Comparison of ENCODE assay signal across 9 cellular contexts in the genomic region with DNA sequence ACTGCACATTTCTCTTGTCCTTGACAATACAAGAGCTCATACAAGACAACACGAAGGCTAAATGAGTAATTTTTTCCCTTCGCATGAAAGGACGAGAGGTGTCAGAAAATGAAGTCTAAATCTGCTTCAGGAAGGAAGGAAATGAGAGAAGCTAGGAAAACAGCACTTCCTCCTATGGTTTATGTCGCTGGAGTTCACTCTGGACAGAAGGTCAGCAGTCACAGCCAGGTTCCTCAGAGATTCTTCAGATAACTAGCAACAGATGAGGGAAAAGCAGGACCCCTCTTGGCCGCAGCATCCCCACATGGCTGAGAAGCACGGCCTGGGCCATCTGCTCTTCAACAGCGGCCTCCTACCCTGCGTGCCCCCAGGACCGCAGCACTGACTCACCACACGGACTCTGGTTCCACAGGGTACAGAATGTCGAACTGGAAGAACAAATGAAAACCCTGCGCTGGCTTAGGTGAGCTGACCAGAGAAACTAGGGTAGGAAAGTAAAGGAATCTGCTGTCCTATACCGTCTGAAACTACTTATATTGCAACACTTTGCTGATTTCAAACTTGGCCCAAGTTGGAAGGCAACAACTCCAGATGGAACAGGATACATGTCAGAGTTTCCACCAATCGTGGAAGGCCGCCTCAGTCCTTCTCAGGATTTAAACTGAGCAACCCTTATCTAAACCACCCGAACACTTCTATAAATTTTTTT. TPM values are rescaled to one million over a fixed set of nuclear protein-coding genes. Genes with fewer than 3 reads are reported as not detected.
DNase-seq lines count a peak whose midpoint lies in the region; ATAC-seq, FAIRE-seq and TF ChIP-seq lines count a peak whose summit lies in the region.
"Had no signal": no experiment of that assay in that cellular context is flagged by ENCODE, and none has a peak within 500 bp of the region (broad histone marks: within the 10 kb centered on the region; RNA-seq: fewer than 3 reads in every experiment).

No MANE protein-coding gene starts in this region.

- no peak for ATAC-seq in HG03095 (IDR thresholded peaks at IDR 0.05; ENCODE audit: unreplicated experiment)
- ATAC-seq in HG02642 (IDR thresholded peaks at IDR 0.05; ENCODE audit: poor library complexity, unreplicated experiment) = no peak
- no peak for ATAC-seq in GM18907 (IDR thresholded peaks at IDR 0.05; ENCODE audit: unreplicated experiment)

- H4K20me1 ChIP-seq in smooth muscle cell (ENCODE audit: low read depth) = peaks cover 12% of the 10 kb centered on the region

- TF ChIP-seq CTCF in smooth muscle cell (IDR thresholded peaks at IDR 0.05; ENCODE audit: borderline replicate concordance, insufficient read depth, poor library complexity, severe bottlenecking) = no peak

- peak overlapping the region; percentile 7 for H3K4me3 ChIP-seq in smooth muscle cell
- H3K4me3 ChIP-seq: dorsolateral prefrontal cortex had no signal

- peak overlapping the region; percentile 72 for H3K4me2 ChIP-seq in smooth muscle cell

- H3K27ac ChIP-seq in adipose tissue (ENCODE audit: low read depth, low read length) (peak overlapping the region; percentile 28), smooth muscle cell (ENCODE audit: low read depth) (peak overlapping the region; percentile 93)

- H2AFZ ChIP-seq in smooth muscle cell (ENCODE audit: low read depth) = no peak overlapping the region

- no peaks in the 10 kb centered on the region for H3K9me3 ChIP-seq in smooth muscle cell (replicated peaks; ENCODE audit: low read depth)

- H3F3A ChIP-seq in smooth muscle cell (ENCODE audit: low read depth) = peaks cover 31% of the 10 kb centered on the region

- peaks cover 87% of the 10 kb centered on the region for H3K79me2 ChIP-seq in smooth muscle cell (ENCODE audit: low read depth)

- H3K4me1 ChIP-seq in smooth muscle cell (ENCODE audit: low read depth) = peaks cover 26% of the 10 kb centered on the region

- H3K9ac ChIP-seq in smooth muscle cell (ENCODE audit: low read depth) = peak overlapping the region; percentile 58

- H3K36me3 ChIP-seq in smooth muscle cell (ENCODE audit: low read depth) = no peaks in the 10 kb centered on the region

- TF ChIP-seq POLR2A in GM12891 (IDR thresholded peaks at IDR 0.05; ENCODE audit: low read depth, low read length) = peak; percentile 43; the same call in 1 of the 2 replicates

- DNase-seq in GM12891 (ENCODE audit: insufficient read length, low spot score) (no peak), hepatic stellate cell (ENCODE audit: low spot score) (peak; percentile 52), smooth muscle cell (lab: John Stamatoyannopoulos, UW; ENCODE audit: unreplicated experiment) (peak; percentile 28)
- DNase-seq in stimulated activated naive CD4-positive, alpha-beta T cell (lab: John Stamatoyannopoulos, UW) = no peak

- 28 to 69% (median 41%) methylated on average over 16 of the region's 16 CpGs for WGBS in adipose tissue, 3 donors
- WGBS in smooth muscle cell (ENCODE audit: low lambda C conversion rate) = 12% methylated on average over 16 of the region's 16 CpGs

- peak; percentile 89 for FAIRE-seq in GM12891 (lab: Jason Lieb, UNC)

- H3K27me3 ChIP-seq in smooth muscle cell (ENCODE audit: low read depth) = no peaks in the 10 kb centered on the region
- H3K27me3 ChIP-seq: dorsolateral prefrontal cortex had no signal

TF ChIP-seq in GM12891, 5 proteins besides CTCF, POLR2A, EP300 and RAD21:
- no peak; the same call in 1 of the 2 replicates for TF ChIP-seq TAF1 (IDR thresholded peaks at IDR 0.05; ENCODE audit: low read depth, low read length)
- no peak for TF ChIP-seq PAX5 (IDR thresholded peaks at IDR 0.05; ENCODE audit: insufficient read depth, low read length, severe bottlenecking)
- no peak for TF ChIP-seq POU2F2 (IDR thresholded peaks at IDR 0.05; ENCODE audit: low read depth, low read length)
- 0 out of 2 replicates have a peak, but pooled peaks have one; percentile 39 for TF ChIP-seq POLR2AphosphoS5 (IDR thresholded peaks at IDR 0.05; ENCODE audit: low read depth, low read length)
- peak; percentile 60 for TF ChIP-seq SPI1 (IDR thresholded peaks at IDR 0.05; ENCODE audit: low read depth, low read length)

RNA-seq across cellular contexts. Expression of gene DNMBP, which starts 26.3 kb away (rescaled TPM):
- polyA plus RNA-seq in GM12891 (2012; ENCODE audit: low read depth, missing spikeins) = 18.7 TPM
- polyA plus RNA-seq in adipose tissue (10 to 100 TPM; 11.2 to 12.6 (median 11.3) TPM), smooth muscle cell (9.4 and 12.7 TPM in 2 replicates)
- total RNA-seq in smooth muscle cell = 14.1 and 17.9 TPM in 2 replicates

Comparison
In these comparisons a context has a peak if more than half of its experiments do, and no peak if none do; other contexts are left out.
1. DNase-seq: peak in hepatic stellate cell (single experiment) and smooth muscle cell (single experiment); none in GM12891 (single experiment) and stimulated activated naive CD4-positive, alpha-beta T cell (0 of 6).